In genomic region chr19:19034204-19034624, GRCh38 we compare ENCODE assay signal across 8 cellular contexts. TPM values are rescaled to one million over a fixed set of nuclear protein-coding genes. Genes with fewer than 3 reads are reported as not detected.
DNase-seq lines count a peak whose midpoint lies in the region; ATAC-seq lines count a peak whose summit lies in the region.

No MANE protein-coding gene starts in this region.

- H3K27ac Mint-ChIP-seq in CD4-positive, CD25-positive, alpha-beta regulatory T cell, result peak overlapping the region; percentile 74 to 97 (median 82)
- peak overlapping the region; percentile 91 for H3K27ac Mint-ChIP-seq in activated naive CD8-positive, alpha-beta T cell treated with anti-CD3 and anti-CD28 coated beads, Interleukin-2, amount 10 ng/mL, durations not matched to agents 7 days and 5 days

- peaks cover 11% of the 10 kb centered on the region for H3K36me3 Mint-ChIP-seq in CD4-positive, CD25-positive, alpha-beta regulatory T cell
- peaks cover 21% of the 10 kb centered on the region for H3K36me3 Mint-ChIP-seq in activated naive CD8-positive, alpha-beta T cell treated with anti-CD3 and anti-CD28 coated beads, Interleukin-2, amount 10 ng/mL, durations not matched to agents 7 days and 5 days

- H3K9me3 ChIP-seq in CD4-positive, CD25-positive, alpha-beta regulatory T cell (ENCODE audit: control insufficient read depth in 2 of 2, low read length in 2 of 2), result no peaks in the 10 kb centered on the region
- H3K9me3 ChIP-seq in right cardiac atrium (ENCODE audit: control insufficient read depth, low read length), result no peaks in the 10 kb centered on the region

- H3K4me1 ChIP-seq in CD4-positive, CD25-positive, alpha-beta regulatory T cell (ENCODE audit: control insufficient read depth, insufficient read depth, low read length, poor library complexity, severe bottlenecking), result peaks cover 26% of the 10 kb centered on the region
- peaks cover 8% of the 10 kb centered on the region for H3K4me1 ChIP-seq in right cardiac atrium (ENCODE audit: control insufficient read depth, insufficient read depth, low read length)

- DNase-seq in CD4-positive, CD25-positive, alpha-beta regulatory T cell, result peak; percentile 62 to 88 (median 64)
- peak; percentile 53 for DNase-seq in NCI-H1048 (lab: John Stamatoyannopoulos, UW)
- DNase-seq in SKM-1 treated with dmso at 0.1 percent for 144 hours (lab: John Stamatoyannopoulos, UW; ENCODE audit: unreplicated experiment), result peak; percentile 93
- DNase-seq in activated naive CD8-positive, alpha-beta T cell treated with anti-CD3 and anti-CD28 coated beads, Interleukin-2, amount 10 ng/mL, durations not matched to agents 7 days and 5 days, result peak; percentile 71
- DNase-seq in right cardiac atrium, result peak in 2 of 3 donors; percentile 60 to 69
- DNase-seq in retina, result peak; percentile 24
- DNase-seq in superior temporal gyrus (ENCODE audit: extremely low spot score), result no peak

- H3K4me1 Mint-ChIP-seq in CD4-positive, CD25-positive, alpha-beta regulatory T cell, result peaks cover 5 to 42% (median 17%) of the 10 kb centered on the region in 4 donors
- H3K4me1 Mint-ChIP-seq in activated naive CD8-positive, alpha-beta T cell treated with anti-CD3 and anti-CD28 coated beads, Interleukin-2, amount 10 ng/mL, durations not matched to agents 7 days and 5 days, result peaks cover 30% of the 10 kb centered on the region

- peak overlapping the region; percentile 85 to 92 (median 88) for H3K4me3 Mint-ChIP-seq in CD4-positive, CD25-positive, alpha-beta regulatory T cell
- peak overlapping the region; percentile 87 for H3K4me3 Mint-ChIP-seq in activated naive CD8-positive, alpha-beta T cell treated with anti-CD3 and anti-CD28 coated beads, Interleukin-2, amount 10 ng/mL, durations not matched to agents 7 days and 5 days

- no peaks in the 10 kb centered on the region for H3K9me3 Mint-ChIP-seq in CD4-positive, CD25-positive, alpha-beta regulatory T cell
- H3K9me3 Mint-ChIP-seq in activated naive CD8-positive, alpha-beta T cell treated with anti-CD3 and anti-CD28 coated beads, Interleukin-2, amount 10 ng/mL, durations not matched to agents 7 days and 5 days, result no peaks in the 10 kb centered on the region

- intact Hi-C loops in right cardiac atrium (cut with DNase I), result no loop called here

- no peaks in the 10 kb centered on the region for H3K27me3 Mint-ChIP-seq in CD4-positive, CD25-positive, alpha-beta regulatory T cell
- H3K27me3 Mint-ChIP-seq in activated naive CD8-positive, alpha-beta T cell treated with anti-CD3 and anti-CD28 coated beads, Interleukin-2, amount 10 ng/mL, durations not matched to agents 7 days and 5 days, result no peaks in the 10 kb centered on the region

- peak overlapping the region; percentile 88 for H3K27ac ChIP-seq in CD4-positive, CD25-positive, alpha-beta regulatory T cell (ENCODE audit: insufficient read depth, low read length, poor library complexity, severe bottlenecking)
- H3K27ac ChIP-seq in right cardiac atrium (ENCODE audit: low read length), result no peak overlapping the region

- peak; percentile 58 to 61 for ATAC-seq in CD4-positive, CD25-positive, alpha-beta regulatory T cell (ENCODE audit: low read depth in 2 of 2)
- ATAC-seq in GM21390 (IDR thresholded peaks at IDR 0.05; ENCODE audit: unreplicated experiment) (peak; percentile 36), right cardiac atrium (peak; percentile 32 to 56)
- ATAC-seq in activated naive CD8-positive, alpha-beta T cell treated with anti-CD3 and anti-CD28 coated beads, Interleukin-2, amount 10 ng/mL, durations not matched to agents 7 days and 5 days (ENCODE audit: low read depth), result peak; percentile 53

- peak overlapping the region; percentile 83 for H3K4me3 ChIP-seq in CD4-positive, CD25-positive, alpha-beta regulatory T cell (ENCODE audit: low read depth, low read length)
- peak overlapping the region; percentile 94 for H3K4me3 ChIP-seq in right cardiac atrium (ENCODE audit: low read length)

- no peaks in the 10 kb centered on the region for H3K27me3 ChIP-seq in CD4-positive, CD25-positive, alpha-beta regulatory T cell (ENCODE audit: control insufficient read depth, insufficient read depth, low read length)
- no peaks in the 10 kb centered on the region for H3K27me3 ChIP-seq in right cardiac atrium (ENCODE audit: control insufficient read depth, insufficient read depth)

- peaks cover 4% of the 10 kb centered on the region for H3K36me3 ChIP-seq in CD4-positive, CD25-positive, alpha-beta regulatory T cell (ENCODE audit: control insufficient read depth, insufficient read depth, low read length)

- POLR2A ChIA-PET in activated naive CD8-positive, alpha-beta T cell treated with anti-CD3 and anti-CD28 coated beads, Interleukin-2, amount 10 ng/mL, durations not matched to agents 7 days and 5 days (lab: Charles Lee), result no interaction called here

- 7% methylated on average over 10 of the region's 10 CpGs for WGBS in right cardiac atrium

RNA-seq across cellular contexts. Expression of gene ARMC6, which starts 0.8 kb away (rescaled TPM):
- total RNA-seq in CD4-positive, CD25-positive, alpha-beta regulatory T cell, result 14.2 TPM
- polyA plus RNA-seq in CD4-positive, CD25-positive, alpha-beta regulatory T cell, result 10 to 100 TPM; 23.7 to 36.5 (median 31.8) TPM
- total RNA-seq in activated naive CD8-positive, alpha-beta T cell treated with anti-CD3 and anti-CD28 coated beads, Interleukin-2, amount 10 ng/mL, durations not matched to agents 7 days and 5 days, result 10 to 100 TPM; 23.3 to 26.2 TPM
- total RNA-seq in right cardiac atrium, result 10 to 100 TPM; 12.1 to 14.7 (median 13.8) TPM
- polyA plus RNA-seq in right cardiac atrium, result 16.7 TPM

RNA-seq across cellular contexts. Expression of gene SUGP2, which starts 0.9 kb away (rescaled TPM):
- total RNA-seq in CD4-positive, CD25-positive, alpha-beta regulatory T cell, result 131 TPM
- 1 to 10 TPM; 6.2 to 9.7 (median 7.8) TPM for polyA plus RNA-seq in CD4-positive, CD25-positive, alpha-beta regulatory T cell
- total RNA-seq in activated naive CD8-positive, alpha-beta T cell treated with anti-CD3 and anti-CD28 coated beads, Interleukin-2, amount 10 ng/mL, durations not matched to agents 7 days and 5 days, result 100 to 1,000 TPM; 150 to 155 TPM
- 10 to 100 TPM; 50.3 to 77.7 (median 71.0) TPM for total RNA-seq in right cardiac atrium
- polyA plus RNA-seq in right cardiac atrium, result 48.3 TPM

RNA-seq across cellular contexts. Expression of gene SLC25A42, which starts 29.6 kb away (rescaled TPM):
- 32.2 TPM for total RNA-seq in CD4-positive, CD25-positive, alpha-beta regulatory T cell
- 10 to 100 TPM; 10.4 to 24.0 (median 16.2) TPM for polyA plus RNA-seq in CD4-positive, CD25-positive, alpha-beta regulatory T cell
- 10 to 100 TPM; 20.4 to 22.0 TPM for total RNA-seq in activated naive CD8-positive, alpha-beta T cell treated with anti-CD3 and anti-CD28 coated beads, Interleukin-2, amount 10 ng/mL, durations not matched to agents 7 days and 5 days
- 10 to 100 TPM; 13.4 to 18.7 (median 13.7) TPM for total RNA-seq in right cardiac atrium
- 15.7 TPM for polyA plus RNA-seq in right cardiac atrium
